11 cellular contexts compared by ENCODE assay signal in the genomic region with DNA sequence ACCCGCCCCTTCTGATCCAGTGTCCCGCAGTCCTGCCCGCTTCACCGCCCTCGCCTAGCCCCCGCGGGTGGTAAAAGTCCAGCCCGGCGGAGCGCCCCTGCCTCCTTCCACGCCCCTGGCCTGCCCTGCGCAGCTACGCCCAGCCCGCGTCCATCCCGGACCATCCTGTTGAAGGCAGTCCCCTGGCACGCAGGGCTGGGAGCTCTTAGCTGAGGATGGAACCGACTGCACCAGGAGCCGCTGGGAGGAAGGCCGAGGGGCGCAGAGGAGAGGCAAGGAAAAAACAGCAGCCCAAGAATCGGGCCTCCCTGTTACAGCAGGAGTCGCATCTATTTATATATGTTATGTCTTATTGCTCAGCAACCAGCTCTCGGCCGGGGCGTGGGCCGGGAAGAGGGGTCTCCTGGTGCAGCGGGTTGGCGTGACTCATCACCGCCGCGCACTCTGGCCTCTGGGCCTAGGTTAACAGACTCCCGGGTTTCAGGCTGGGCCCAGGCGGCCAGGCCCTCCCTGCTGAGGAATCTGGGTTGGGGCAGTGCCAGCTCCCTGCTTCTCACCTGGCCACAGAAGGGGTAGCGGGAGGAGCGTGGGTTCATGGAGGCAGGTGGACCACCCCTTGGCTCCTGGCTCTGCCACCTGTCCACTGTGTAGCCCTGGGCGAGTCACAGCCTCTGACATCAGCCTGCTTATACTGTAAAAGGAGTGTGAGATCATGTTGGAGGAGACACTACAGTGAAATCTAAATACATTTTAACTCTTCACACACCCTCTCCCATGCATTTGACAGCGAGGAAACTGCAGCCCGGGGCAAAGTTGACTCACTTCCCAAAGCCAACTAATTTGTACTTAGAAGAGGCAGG. TPM values are rescaled to one million over a fixed set of nuclear protein-coding genes. Genes with fewer than 3 reads are reported as not detected.
DNase-seq lines count a peak whose midpoint lies in the region; ATAC-seq and TF ChIP-seq lines count a peak whose summit lies in the region.
"Had no signal": no experiment of that assay in that cellular context is flagged by ENCODE, and none has a peak within 500 bp of the region (broad histone marks: within the 10 kb centered on the region; RNA-seq: fewer than 3 reads in every experiment).

No MANE protein-coding gene starts in this region.

- CTCF ChIA-PET in WTC11 (lab: Charles Lee): interaction anchor here (2.6 kb wide), 1 partner anchor 15 kb away, joined by 15 read pairs; no protein-coding TSS in a partner anchor

- no peaks in the 10 kb centered on the region for H3K9me3 Mint-ChIP-seq in activated naive CD8-positive, alpha-beta T cell treated with anti-CD3 and anti-CD28 coated beads, Interleukin-2, amount 50 U/mL, for 24 hours
- no peaks in the 10 kb centered on the region for H3K9me3 Mint-ChIP-seq in activated naive CD8-positive, alpha-beta T cell treated with anti-CD3 and anti-CD28 coated beads for 36 hours
- H3K9me3 Mint-ChIP-seq in WTC11: no peaks in the 10 kb centered on the region
- H3K9me3 Mint-ChIP-seq: dendritic cell treated with granulocyte-macrophage colony-stimulating factor and Interleukin-4, amounts not matched to agents 40 ng/mL and 50 ng/mL, for 4 days had no signal

- TF ChIP-seq EP300 in suprapubic skin (IDR thresholded peaks at IDR 0.05): no peak

- H3K4me3 ChIP-seq in suprapubic skin: no peak overlapping the region

- H3K27me3 ChIP-seq in suprapubic skin: no peaks in the 10 kb centered on the region

- H3K27ac Mint-ChIP-seq in activated naive CD8-positive, alpha-beta T cell treated with anti-CD3 and anti-CD28 coated beads, Interleukin-2, amount 50 U/mL, for 24 hours: peak overlapping the region; percentile 63
- no peak overlapping the region for H3K27ac Mint-ChIP-seq in activated naive CD8-positive, alpha-beta T cell treated with anti-CD3 and anti-CD28 coated beads for 36 hours
- no peak overlapping the region for H3K27ac Mint-ChIP-seq in WTC11

- TF ChIP-seq CTCF in WTC11 (IDR thresholded peaks at IDR 0.05) (no peak), suprapubic skin (IDR thresholded peaks at IDR 0.05) (no peak)

- POLR2A ChIA-PET in WTC11 (lab: Charles Lee): no interaction called here

- no peaks in the 10 kb centered on the region for H3K36me3 Mint-ChIP-seq in activated naive CD8-positive, alpha-beta T cell treated with anti-CD3 and anti-CD28 coated beads, Interleukin-2, amount 50 U/mL, for 24 hours (ENCODE audit: low read depth)
- no peaks in the 10 kb centered on the region for H3K36me3 Mint-ChIP-seq in activated naive CD8-positive, alpha-beta T cell treated with anti-CD3 and anti-CD28 coated beads for 36 hours
- no peaks in the 10 kb centered on the region for H3K36me3 Mint-ChIP-seq in WTC11

- intact Hi-C loops in left colon (cut with DNase I, micrococcal nuclease): no loop called here

- no peak for DNase-seq in activated naive CD8-positive, alpha-beta T cell treated with anti-CD3 and anti-CD28 coated beads, Interleukin-2, amount 50 U/mL, for 24 hours
- DNase-seq in activated naive CD8-positive, alpha-beta T cell treated with anti-CD3 and anti-CD28 coated beads for 36 hours: no peak
- DNase-seq in WTC11 (ENCODE audit: low spot score) (no peak), left colon (peak; percentile 77 to 90), suprapubic skin (ENCODE audit: low spot score in 2 of 2) (peak in 1 of 2 donors; percentile 65), NOMO-1 (lab: John Stamatoyannopoulos, UW; ENCODE audit: unreplicated experiment in 2 of 2) (no peak)
- DNase-seq in activated CD4-positive, CD25-positive, alpha-beta regulatory T cell treated with anti-CD3 and anti-CD28 coated beads, Interleukin-2, amount 50 U/mL, for 72 hours: no peak
- DNase-seq: kidney glomerular epithelial cell had no signal

- H3K36me3 ChIP-seq in suprapubic skin: no peaks in the 10 kb centered on the region

- no peaks in the 10 kb centered on the region for H3K9me3 ChIP-seq in suprapubic skin

- H3K4me1 ChIP-seq in suprapubic skin: peaks cover 53% of the 10 kb centered on the region

- WGBS in suprapubic skin: 31% methylated on average over 14 of the region's 39 CpGs

- peaks cover 4% of the 10 kb centered on the region for H3K27me3 Mint-ChIP-seq in activated naive CD8-positive, alpha-beta T cell treated with anti-CD3 and anti-CD28 coated beads, Interleukin-2, amount 50 U/mL, for 24 hours
- peaks cover 7% of the 10 kb centered on the region for H3K27me3 Mint-ChIP-seq in activated naive CD8-positive, alpha-beta T cell treated with anti-CD3 and anti-CD28 coated beads for 36 hours
- no peaks in the 10 kb centered on the region; the same call in 1 of the 2 replicates for H3K27me3 Mint-ChIP-seq in WTC11 (ENCODE audit: low read depth)
- H3K27me3 Mint-ChIP-seq: dendritic cell treated with granulocyte-macrophage colony-stimulating factor and Interleukin-4, amounts not matched to agents 40 ng/mL and 50 ng/mL, for 4 days had no signal

- H3K4me1 Mint-ChIP-seq in activated naive CD8-positive, alpha-beta T cell treated with anti-CD3 and anti-CD28 coated beads, Interleukin-2, amount 50 U/mL, for 24 hours: peaks cover 34% of the 10 kb centered on the region
- H3K4me1 Mint-ChIP-seq in activated naive CD8-positive, alpha-beta T cell treated with anti-CD3 and anti-CD28 coated beads for 36 hours: peaks cover 10% of the 10 kb centered on the region
- H3K4me1 Mint-ChIP-seq in WTC11: peaks cover 18% of the 10 kb centered on the region

- H3K27ac ChIP-seq in suprapubic skin: peak overlapping the region; percentile 24

- ATAC-seq in activated naive CD8-positive, alpha-beta T cell treated with anti-CD3 and anti-CD28 coated beads, Interleukin-2, amount 50 U/mL, for 24 hours: peak; percentile 69
- ATAC-seq in WTC11 (peak; percentile 33), left colon (peak; percentile 71), GM21786 (IDR thresholded peaks at IDR 0.05; ENCODE audit: unreplicated experiment) (no peak)

- no peak for TF ChIP-seq POLR2A in suprapubic skin (IDR thresholded peaks at IDR 0.05)

- H3K4me3 Mint-ChIP-seq in activated naive CD8-positive, alpha-beta T cell treated with anti-CD3 and anti-CD28 coated beads, Interleukin-2, amount 50 U/mL, for 24 hours: no peak overlapping the region
- H3K4me3 Mint-ChIP-seq in activated naive CD8-positive, alpha-beta T cell treated with anti-CD3 and anti-CD28 coated beads for 36 hours: no peak overlapping the region
- H3K4me3 Mint-ChIP-seq in WTC11: no peak overlapping the region
- H3K4me3 Mint-ChIP-seq: dendritic cell treated with granulocyte-macrophage colony-stimulating factor and Interleukin-4, amounts not matched to agents 40 ng/mL and 50 ng/mL, for 4 days had no signal

TF ChIP-seq in WTC11, 78 proteins besides CTCF, POLR2A, EP300 and RAD21 (continues in another document):
- TF ChIP-seq, protein P1, sequence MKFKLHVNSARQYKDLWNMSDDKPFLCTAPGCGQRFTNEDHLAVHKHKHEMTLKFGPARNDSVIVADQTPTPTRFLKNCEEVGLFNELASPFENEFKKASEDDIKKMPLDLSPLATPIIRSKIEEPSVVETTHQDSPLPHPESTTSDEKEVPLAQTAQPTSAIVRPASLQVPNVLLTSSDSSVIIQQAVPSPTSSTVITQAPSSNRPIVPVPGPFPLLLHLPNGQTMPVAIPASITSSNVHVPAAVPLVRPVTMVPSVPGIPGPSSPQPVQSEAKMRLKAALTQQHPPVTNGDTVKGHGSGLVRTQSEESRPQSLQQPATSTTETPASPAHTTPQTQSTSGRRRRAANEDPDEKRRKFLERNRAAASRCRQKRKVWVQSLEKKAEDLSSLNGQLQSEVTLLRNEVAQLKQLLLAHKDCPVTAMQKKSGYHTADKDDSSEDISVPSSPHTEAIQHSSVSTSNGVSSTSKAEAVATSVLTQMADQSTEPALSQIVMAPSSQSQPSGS (CRISPR knock-in tag; IDR thresholded peaks at IDR 0.05; ENCODE audit: borderline replicate concordance, low read depth): no peak
- TF ChIP-seq, protein P2, sequence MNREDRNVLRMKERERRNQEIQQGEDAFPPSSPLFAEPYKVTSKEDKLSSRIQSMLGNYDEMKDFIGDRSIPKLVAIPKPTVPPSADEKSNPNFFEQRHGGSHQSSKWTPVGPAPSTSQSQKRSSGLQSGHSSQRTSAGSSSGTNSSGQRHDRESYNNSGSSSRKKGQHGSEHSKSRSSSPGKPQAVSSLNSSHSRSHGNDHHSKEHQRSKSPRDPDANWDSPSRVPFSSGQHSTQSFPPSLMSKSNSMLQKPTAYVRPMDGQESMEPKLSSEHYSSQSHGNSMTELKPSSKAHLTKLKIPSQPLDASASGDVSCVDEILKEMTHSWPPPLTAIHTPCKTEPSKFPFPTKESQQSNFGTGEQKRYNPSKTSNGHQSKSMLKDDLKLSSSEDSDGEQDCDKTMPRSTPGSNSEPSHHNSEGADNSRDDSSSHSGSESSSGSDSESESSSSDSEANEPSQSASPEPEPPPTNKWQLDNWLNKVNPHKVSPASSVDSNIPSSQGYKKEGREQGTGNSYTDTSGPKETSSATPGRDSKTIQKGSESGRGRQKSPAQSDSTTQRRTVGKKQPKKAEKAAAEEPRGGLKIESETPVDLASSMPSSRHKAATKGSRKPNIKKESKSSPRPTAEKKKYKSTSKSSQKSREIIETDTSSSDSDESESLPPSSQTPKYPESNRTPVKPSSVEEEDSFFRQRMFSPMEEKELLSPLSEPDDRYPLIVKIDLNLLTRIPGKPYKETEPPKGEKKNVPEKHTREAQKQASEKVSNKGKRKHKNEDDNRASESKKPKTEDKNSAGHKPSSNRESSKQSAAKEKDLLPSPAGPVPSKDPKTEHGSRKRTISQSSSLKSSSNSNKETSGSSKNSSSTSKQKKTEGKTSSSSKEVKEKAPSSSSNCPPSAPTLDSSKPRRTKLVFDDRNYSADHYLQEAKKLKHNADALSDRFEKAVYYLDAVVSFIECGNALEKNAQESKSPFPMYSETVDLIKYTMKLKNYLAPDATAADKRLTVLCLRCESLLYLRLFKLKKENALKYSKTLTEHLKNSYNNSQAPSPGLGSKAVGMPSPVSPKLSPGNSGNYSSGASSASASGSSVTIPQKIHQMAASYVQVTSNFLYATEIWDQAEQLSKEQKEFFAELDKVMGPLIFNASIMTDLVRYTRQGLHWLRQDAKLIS (CRISPR knock-in tag; IDR thresholded peaks at IDR 0.05; ENCODE audit: borderline replicate concordance): no peak

RNA-seq across cellular contexts. Expression of a gene that starts 13.4 kb away (rescaled TPM):
- 10 to 100 TPM; 41.1 to 43.2 TPM for total RNA-seq in activated naive CD8-positive, alpha-beta T cell treated with anti-CD3 and anti-CD28 coated beads for 36 hours
- total RNA-seq in WTC11 (2021): 26.9 to 31.7 TPM (median 31.3 TPM) in 3 replicates
- total RNA-seq in left colon: 10 to 100 TPM; 73.1 to 81.7 TPM
- total RNA-seq in suprapubic skin: 10 to 100 TPM; 29.4 to 49.1 (median 44.0) TPM

RNA-seq across cellular contexts. Expression of a gene that starts 17.1 kb away (rescaled TPM):
- total RNA-seq in activated naive CD8-positive, alpha-beta T cell treated with anti-CD3 and anti-CD28 coated beads for 36 hours: not detected
- 0.30 to 0.59 TPM (median 0.39 TPM) in 3 replicates for total RNA-seq in WTC11 (2021)
- 1 to 10 TPM; 2.9 to 3.6 TPM for total RNA-seq in left colon
- 1 to 10 TPM in 1 of 4 donors, under 1 TPM in 1, not detected in 2; 0.36 to 7.1 TPM for total RNA-seq in suprapubic skin
- total RNA-seq: LHCN-M2 had no signal

Comparison
In these comparisons a context has a peak if more than half of its experiments do, and no peak if none do; other contexts are left out.
1. DNase-seq: peak in left colon (2 of 2); none in activated naive CD8-positive, alpha-beta T cell treated with anti-CD3 and anti-CD28 coated beads, Interleukin-2, amount 50 U/mL, for 24 hours (single experiment), activated naive CD8-positive, alpha-beta T cell treated with anti-CD3 and anti-CD28 coated beads for 36 hours (single experiment), WTC11 (single experiment), NOMO-1 (0 of 2) and activated CD4-positive, CD25-positive, alpha-beta regulatory T cell treated with anti-CD3 and anti-CD28 coated beads, Interleukin-2, amount 50 U/mL, for 72 hours (single experiment).